In genomic region chr11:57481915-57482781, GRCh38 we compare ENCODE assay signal across 13 cellular contexts. TPM values are rescaled to one million over a fixed set of nuclear protein-coding genes. Genes with fewer than 3 reads are reported as not detected.
DNase-seq lines count a peak whose midpoint lies in the region; ATAC-seq and TF ChIP-seq lines count a peak whose summit lies in the region.
"Had no signal": no experiment of that assay in that cellular context is flagged by ENCODE, and none has a peak within 500 bp of the region (broad histone marks: within the 10 kb centered on the region; RNA-seq: fewer than 3 reads in every experiment).

No MANE protein-coding gene starts in this region.

- no peaks in the 10 kb centered on the region for H3K36me3 ChIP-seq in kidney epithelial cell (ENCODE audit: control insufficient read depth, insufficient read depth, low read length)

- POLR2A ChIA-PET in activated B cell treated with CpG ODN at 0.5 μM for 24 hours (lab: Charles Lee) = interaction anchor here (0.6 to 1.3 kb wide), 8 partner anchors 11 to 188 kb away, joined by 3 to 11 read pairs (median 4); partner anchors contain the start of genes RTN4RL2 and TIMM10

- H3K4me1 Mint-ChIP-seq in activated naive CD4-positive, alpha-beta T cell treated with anti-CD3 and anti-CD28 coated beads, Interleukin-2, amount 50 U/mL, for 24 hours = peaks cover 24% of the 10 kb centered on the region
- peaks cover 18% of the 10 kb centered on the region for H3K4me1 Mint-ChIP-seq in activated naive CD4-positive, alpha-beta T cell treated with anti-CD3 and anti-CD28 coated beads, Interleukin-2, amount 10 ng/mL, durations not matched to agents 7 days and 5 days
- peaks cover 51% of the 10 kb centered on the region for H3K4me1 Mint-ChIP-seq in activated B cell treated with CpG ODN at 0.5 μM for 24 hours

- no peaks in the 10 kb centered on the region for H3K9me3 Mint-ChIP-seq in activated naive CD4-positive, alpha-beta T cell treated with anti-CD3 and anti-CD28 coated beads, Interleukin-2, amount 50 U/mL, for 24 hours
- no peaks in the 10 kb centered on the region for H3K9me3 Mint-ChIP-seq in activated naive CD4-positive, alpha-beta T cell treated with anti-CD3 and anti-CD28 coated beads, Interleukin-2, amount 10 ng/mL, durations not matched to agents 7 days and 5 days
- H3K9me3 Mint-ChIP-seq in activated B cell treated with CpG ODN at 0.5 μM for 24 hours = no peaks in the 10 kb centered on the region
- H3K9me3 Mint-ChIP-seq: activated naive CD8-positive, alpha-beta T cell treated with anti-CD3 and anti-CD28 coated beads, Interleukin-2, amount 10 ng/mL, durations not matched to agents 7 days and 5 days had no signal

- DNase-seq in activated naive CD4-positive, alpha-beta T cell treated with anti-CD3 and anti-CD28 coated beads, Interleukin-2, amount 10 ng/mL, durations not matched to agents 7 days and 5 days = no peak
- DNase-seq in activated B cell treated with CpG ODN at 0.5 μM for 24 hours (no peak), kidney epithelial cell (ENCODE audit: low read depth) (no peak), NCI-H2081 treated with DMSO at 0.1 percent for 48 hours (lab: John Stamatoyannopoulos, UW) (no peak), SHP77 treated with DMSO at 0.1 percent for 48 hours (lab: John Stamatoyannopoulos, UW) (no peak)
- DNase-seq in central memory CD4-positive, alpha-beta T cell = no peak
- DNase-seq: NCI-H187 treated with DMSO at 0.1 percent for 48 hours had no signal

- H3K27me3 Mint-ChIP-seq in activated naive CD4-positive, alpha-beta T cell treated with anti-CD3 and anti-CD28 coated beads, Interleukin-2, amount 50 U/mL, for 24 hours = peaks cover 3% of the 10 kb centered on the region
- peaks cover 67% of the 10 kb centered on the region for H3K27me3 Mint-ChIP-seq in activated naive CD4-positive, alpha-beta T cell treated with anti-CD3 and anti-CD28 coated beads, Interleukin-2, amount 10 ng/mL, durations not matched to agents 7 days and 5 days
- peaks cover 1% of the 10 kb centered on the region for H3K27me3 Mint-ChIP-seq in activated B cell treated with CpG ODN at 0.5 μM for 24 hours

- intact Hi-C loops in activated B cell treated with CpG ODN at 0.5 μM for 24 hours (cut with micrococcal nuclease) = loop anchor here (2.0 to 5.0 kb wide), 5 partner anchors 45 to 315 kb away; partner anchors contain the start of gene UBE2L6

- no peak for TF ChIP-seq CTCF in activated B cell treated with CpG ODN at 0.5 μM for 24 hours (IDR thresholded peaks at IDR 0.05)
- no peak for TF ChIP-seq CTCF in kidney epithelial cell (IDR thresholded peaks at IDR 0.05; ENCODE audit: insufficient read depth, low read length, poor library complexity, severe bottlenecking)

- H3K27ac ChIP-seq in temporal lobe (ENCODE audit: low read depth, low read length) = peak overlapping the region; percentile 50
- H3K27ac ChIP-seq: C4-2B, right atrium auricular region had no signal

- peaks cover 12% of the 10 kb centered on the region for H3K36me3 Mint-ChIP-seq in activated naive CD4-positive, alpha-beta T cell treated with anti-CD3 and anti-CD28 coated beads, Interleukin-2, amount 50 U/mL, for 24 hours
- peaks cover 15% of the 10 kb centered on the region for H3K36me3 Mint-ChIP-seq in activated naive CD4-positive, alpha-beta T cell treated with anti-CD3 and anti-CD28 coated beads, Interleukin-2, amount 10 ng/mL, durations not matched to agents 7 days and 5 days
- peaks cover 3% of the 10 kb centered on the region for H3K36me3 Mint-ChIP-seq in activated B cell treated with CpG ODN at 0.5 μM for 24 hours (ENCODE audit: low read depth)

- no peak for ATAC-seq in activated B cell treated with CpG ODN at 0.5 μM for 24 hours (ENCODE audit: low read depth)

- H3K27ac Mint-ChIP-seq in activated naive CD4-positive, alpha-beta T cell treated with anti-CD3 and anti-CD28 coated beads, Interleukin-2, amount 50 U/mL, for 24 hours = no peak overlapping the region
- no peak overlapping the region for H3K27ac Mint-ChIP-seq in activated naive CD4-positive, alpha-beta T cell treated with anti-CD3 and anti-CD28 coated beads, Interleukin-2, amount 10 ng/mL, durations not matched to agents 7 days and 5 days
- no peak overlapping the region for H3K27ac Mint-ChIP-seq in activated B cell treated with CpG ODN at 0.5 μM for 24 hours
- H3K27ac Mint-ChIP-seq: activated naive CD8-positive, alpha-beta T cell treated with anti-CD3 and anti-CD28 coated beads, Interleukin-2, amount 10 ng/mL, durations not matched to agents 7 days and 5 days had no signal

- peak overlapping the region; percentile 59 for H3K4me3 Mint-ChIP-seq in activated naive CD4-positive, alpha-beta T cell treated with anti-CD3 and anti-CD28 coated beads, Interleukin-2, amount 50 U/mL, for 24 hours
- H3K4me3 Mint-ChIP-seq in activated naive CD4-positive, alpha-beta T cell treated with anti-CD3 and anti-CD28 coated beads, Interleukin-2, amount 10 ng/mL, durations not matched to agents 7 days and 5 days = no peak overlapping the region
- H3K4me3 Mint-ChIP-seq in activated B cell treated with CpG ODN at 0.5 μM for 24 hours = peak overlapping the region; percentile 79
- H3K4me3 Mint-ChIP-seq: activated naive CD8-positive, alpha-beta T cell treated with anti-CD3 and anti-CD28 coated beads, Interleukin-2, amount 10 ng/mL, durations not matched to agents 7 days and 5 days had no signal

- H3K27me3 ChIP-seq in kidney epithelial cell (ENCODE audit: control insufficient read depth, insufficient read depth, low read length) = peaks cover 43% of the 10 kb centered on the region

- peak overlapping the region; percentile 30 for H3K4me3 ChIP-seq in kidney epithelial cell (ENCODE audit: low read depth, low read length)

- CTCF ChIA-PET in activated naive CD4-positive, alpha-beta T cell treated with anti-CD3 and anti-CD28 coated beads, Interleukin-2, amount 10 ng/mL, durations not matched to agents 7 days and 5 days (lab: Charles Lee) = interaction anchor here (0.6 to 9.2 kb wide), 9 partner anchors 9 to 136 kb away, joined by 3 to 106 read pairs (median 3); partner anchors contain the start of gene RTN4RL2
- CTCF ChIA-PET in activated B cell treated with CpG ODN at 0.5 μM for 24 hours (lab: Charles Lee) = interaction anchor here (0.9 to 9.9 kb wide), 7 partner anchors 11 to 137 kb away, joined by 3 to 191 read pairs (median 5); partner anchors contain the start of gene RTN4RL2

RNA-seq across cellular contexts. Expression of gene RTN4RL2, which starts 21.8 kb away (rescaled TPM):
- total RNA-seq in activated B cell treated with CpG ODN at 0.5 μM for 24 hours (0.13 and 0.24 TPM in 2 replicates), kidney epithelial cell (0.48 and 0.67 TPM in 2 replicates), temporal lobe (1.2 TPM)

RNA-seq across cellular contexts. Expression of gene SLC43A1, which starts 33.4 kb away (rescaled TPM):
- total RNA-seq in activated B cell treated with CpG ODN at 0.5 μM for 24 hours = 11.1 and 12.8 TPM in 2 replicates
- total RNA-seq in kidney epithelial cell = 12.5 and 16.7 TPM in 2 replicates
- 1.2 TPM for total RNA-seq in temporal lobe

RNA-seq across cellular contexts. Expression of gene TIMM10, which starts 48.4 kb away (rescaled TPM):
- 100 and 108 TPM in 2 replicates for total RNA-seq in activated B cell treated with CpG ODN at 0.5 μM for 24 hours
- total RNA-seq in kidney epithelial cell = 49.6 and 66.4 TPM in 2 replicates
- total RNA-seq in temporal lobe = 27.0 TPM

RNA-seq across cellular contexts. Expression of gene SLC43A3, which starts 55.2 kb away (rescaled TPM):
- total RNA-seq in activated B cell treated with CpG ODN at 0.5 μM for 24 hours = 213 and 237 TPM in 2 replicates
- total RNA-seq in kidney epithelial cell = 108 and 155 TPM in 2 replicates
- 6.1 TPM for total RNA-seq in temporal lobe

RNA-seq across cellular contexts. Expression of gene SMTNL1, which starts 55.2 kb away (rescaled TPM):
- not detected in 2 replicates for total RNA-seq in activated B cell treated with CpG ODN at 0.5 μM for 24 hours
- total RNA-seq in kidney epithelial cell = not detected in 2 replicates
- total RNA-seq in temporal lobe = not detected
- total RNA-seq: activated naive CD8-positive, alpha-beta T cell treated with anti-CD3 and anti-CD28 coated beads, Interleukin-2, amount 10 ng/mL, durations not matched to agents 7 days and 5 days; right atrium auricular region; Right ventricle myocardium inferior had no signal
